Comparison of ENCODE assay signal across 8 cellular contexts in the genomic region with DNA sequence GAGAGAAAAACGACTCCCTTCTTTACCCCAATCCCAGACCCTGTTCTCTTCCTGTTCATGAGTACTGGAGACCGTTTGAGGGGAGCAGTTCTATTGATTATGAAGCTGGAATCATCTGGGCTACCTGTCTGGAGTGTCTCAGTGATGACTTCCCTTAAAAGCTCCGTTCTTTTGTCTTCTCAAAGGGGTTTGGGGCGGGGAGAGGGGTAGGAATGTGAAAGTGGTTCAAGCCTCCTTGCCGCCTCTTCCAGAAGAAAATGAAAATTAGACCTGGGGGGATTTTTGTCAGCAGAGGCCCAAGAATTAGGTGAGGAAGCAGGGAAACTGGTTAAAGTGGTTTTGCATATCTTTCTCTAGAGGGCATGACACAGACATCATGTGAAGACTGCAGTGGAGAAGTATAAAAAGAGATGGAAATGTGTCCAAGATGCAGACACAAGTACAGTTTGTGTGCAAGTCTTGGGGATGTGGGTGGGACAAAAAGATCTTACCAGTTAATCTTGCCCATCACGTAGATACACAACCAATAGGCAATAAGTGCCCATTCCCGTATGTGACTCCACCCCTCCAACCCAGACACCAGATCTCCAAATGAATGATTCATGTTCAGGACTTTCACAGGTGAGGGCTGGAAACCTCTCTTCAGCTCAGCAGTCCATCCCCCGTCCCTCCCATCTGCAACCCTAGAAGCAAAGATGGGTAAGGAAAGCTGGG. TPM values are rescaled to one million over a fixed set of nuclear protein-coding genes. Genes with fewer than 3 reads are reported as not detected.
DNase-seq lines count a peak whose midpoint lies in the region; ATAC-seq and TF ChIP-seq lines count a peak whose summit lies in the region.

No MANE protein-coding gene starts in this region.

- H3K4me3 Mint-ChIP-seq in activated CD8-positive, alpha-beta T cell treated with anti-CD3 and anti-CD28 coated beads, Interleukin-2, amount 10 ng/mL, durations not matched to agents 7 days and 5 days: no peak overlapping the region
- H3K4me3 Mint-ChIP-seq in CD8-positive, alpha-beta memory T cell: peak overlapping the region in 1 of 7 donors; percentile 16

- 2% methylated on average over 8 of the region's 8 CpGs for WGBS in hepatocyte (ENCODE audit: low lambda C conversion rate, missing lambda C conversion rate)

- H3K9me3 ChIP-seq in HUES6 (ENCODE audit: control insufficient read depth, insufficient read depth, low read depth, low read length) (no peaks in the 10 kb centered on the region), hepatocyte (ENCODE audit: low read depth) (no peaks in the 10 kb centered on the region), skeletal muscle tissue (ENCODE audit: control insufficient read depth in 3 of 3, low read length in 3 of 3) (no peaks in the 10 kb centered on the region)
- H3K9me3 ChIP-seq in CD8-positive, alpha-beta memory T cell (ENCODE audit: low read length): no peaks in the 10 kb centered on the region

- no peak for ATAC-seq in activated CD8-positive, alpha-beta T cell treated with anti-CD3 and anti-CD28 coated beads, Interleukin-2, amount 10 ng/mL, durations not matched to agents 7 days and 5 days

- H3K79me2 ChIP-seq in hepatocyte: peaks cover 23% of the 10 kb centered on the region

- POLR2A ChIA-PET in activated CD8-positive, alpha-beta T cell treated with anti-CD3 and anti-CD28 coated beads, Interleukin-2, amount 10 ng/mL, durations not matched to agents 7 days and 5 days (lab: Charles Lee): interaction anchor here (1.2 to 2.2 kb wide), 2 partner anchors 9 to 50 kb away, joined by 10 to 23 read pairs; a partner anchor contains a TSS
- POLR2A ChIA-PET in CD8-positive, alpha-beta memory T cell (lab: Charles Lee): interaction anchor here (0.8 kb wide), 1 partner anchor 9 kb away, joined by 3 read pairs; no protein-coding TSS in a partner anchor

- peak; percentile 83 for DNase-seq in COLO829 (ENCODE audit: low spot score)
- no peak for DNase-seq in activated CD8-positive, alpha-beta T cell treated with anti-CD3 and anti-CD28 coated beads, Interleukin-2, amount 10 ng/mL, durations not matched to agents 7 days and 5 days
- peak; percentile 80 for DNase-seq in hepatocyte (ENCODE audit: low spot score)
- DNase-seq in activated effector memory CD4-positive, alpha-beta T cell treated with anti-CD3 and anti-CD28 coated beads, Interleukin-2, amount 50 U/mL, for 16 hours: no peak
- DNase-seq in CD8-positive, alpha-beta memory T cell: no peak
- no peak for DNase-seq in mesenteric fat pad (ENCODE audit: low spot score)

- peak overlapping the region; percentile 90 for H3K4me2 ChIP-seq in hepatocyte

- peak overlapping the region; percentile 73 for H2AFZ ChIP-seq in hepatocyte

- H3K27me3 ChIP-seq in HUES6 (ENCODE audit: control insufficient read depth, insufficient read depth, low read length): no peaks in the 10 kb centered on the region
- H3K27me3 ChIP-seq in hepatocyte: no peaks in the 10 kb centered on the region
- H3K27me3 ChIP-seq in skeletal muscle tissue (ENCODE audit: control insufficient read depth in 3 of 3, insufficient read depth in 3 of 3, low read length in 3 of 3): no peaks in the 10 kb centered on the region
- no peaks in the 10 kb centered on the region for H3K27me3 ChIP-seq in CD8-positive, alpha-beta memory T cell (ENCODE audit: insufficient read depth, low read length, poor library complexity, severe bottlenecking)

- peaks cover 41% of the 10 kb centered on the region for H3K4me1 ChIP-seq in HUES6 (ENCODE audit: control insufficient read depth, insufficient read depth, low read length)
- peaks cover 28% of the 10 kb centered on the region for H3K4me1 ChIP-seq in hepatocyte (ENCODE audit: insufficient read depth)
- H3K4me1 ChIP-seq in skeletal muscle tissue (ENCODE audit: control insufficient read depth in 3 of 3, insufficient read depth in 3 of 3, low read length in 3 of 3): peaks cover 30 to 51% (median 40%) of the 10 kb centered on the region in 3 donors
- H3K4me1 ChIP-seq in CD8-positive, alpha-beta memory T cell (ENCODE audit: insufficient read depth, low read length): peaks cover 14% of the 10 kb centered on the region

- CTCF ChIA-PET in activated CD8-positive, alpha-beta T cell treated with anti-CD3 and anti-CD28 coated beads, Interleukin-2, amount 10 ng/mL, durations not matched to agents 7 days and 5 days (lab: Charles Lee): interaction anchor here (0.8 to 2.7 kb wide), 4 partner anchors 9 to 61 kb away, joined by 3 to 11 read pairs (median 4); no protein-coding TSS in a partner anchor
- CTCF ChIA-PET in CD8-positive, alpha-beta memory T cell (lab: Charles Lee): no interaction called here

- H3K27ac ChIP-seq in HUES6 (ENCODE audit: low read depth, low read length) (no peak overlapping the region; the same call in 1 of the 2 replicates), hepatocyte (peak overlapping the region; percentile 87), skeletal muscle tissue (ENCODE audit: low read depth, low read length) (peak overlapping the region; percentile 62)
- H3K27ac ChIP-seq in CD8-positive, alpha-beta memory T cell (ENCODE audit: low read depth, low read length): no peak overlapping the region

- no peaks in the 10 kb centered on the region for H3K9me2 ChIP-seq in hepatocyte (replicated peaks; ENCODE audit: insufficient read depth)

- H3K36me3 ChIP-seq in HUES6 (ENCODE audit: control insufficient read depth, insufficient read depth, low read length) (no peaks in the 10 kb centered on the region; the same call in 1 of the 2 replicates), hepatocyte (replicated peaks; ENCODE audit: insufficient read depth, low read depth) (no peaks in the 10 kb centered on the region), skeletal muscle tissue (ENCODE audit: control insufficient read depth in 3 of 3, insufficient read depth in 3 of 3, low read length in 3 of 3) (no peaks in the 10 kb centered on the region)
- H3K36me3 ChIP-seq in CD8-positive, alpha-beta memory T cell (ENCODE audit: insufficient read depth, low read length): no peaks in the 10 kb centered on the region

- peak overlapping the region; percentile 61 for H3K4me3 ChIP-seq in HUES6 (ENCODE audit: low read depth, low read length)
- H3K4me3 ChIP-seq in hepatocyte: peak overlapping the region; percentile 54
- H3K4me3 ChIP-seq in skeletal muscle tissue (ENCODE audit: low read length in 3 of 3): peak overlapping the region; percentile 65 to 85 (median 72)
- H3K4me3 ChIP-seq in CD8-positive, alpha-beta memory T cell (ENCODE audit: low read length): no peak overlapping the region

- no peaks in the 10 kb centered on the region for H3K36me3 Mint-ChIP-seq in activated CD8-positive, alpha-beta T cell treated with anti-CD3 and anti-CD28 coated beads, Interleukin-2, amount 10 ng/mL, durations not matched to agents 7 days and 5 days (ENCODE audit: low read depth)
- peaks cover 0 to under 1% (median 0%) of the 10 kb centered on the region in 3 donors for H3K36me3 Mint-ChIP-seq in CD8-positive, alpha-beta memory T cell

- peaks cover 38% of the 10 kb centered on the region for H3K4me1 Mint-ChIP-seq in activated CD8-positive, alpha-beta T cell treated with anti-CD3 and anti-CD28 coated beads, Interleukin-2, amount 10 ng/mL, durations not matched to agents 7 days and 5 days (ENCODE audit: low read depth)
- peaks cover 14 to 18% (median 17%) of the 10 kb centered on the region in 3 donors for H3K4me1 Mint-ChIP-seq in CD8-positive, alpha-beta memory T cell

- peak overlapping the region; percentile 65 for H3K27ac Mint-ChIP-seq in activated CD8-positive, alpha-beta T cell treated with anti-CD3 and anti-CD28 coated beads, Interleukin-2, amount 10 ng/mL, durations not matched to agents 7 days and 5 days
- peak overlapping the region in 1 of 8 donors; percentile 79 for H3K27ac Mint-ChIP-seq in CD8-positive, alpha-beta memory T cell

- no peaks in the 10 kb centered on the region for H4K20me1 ChIP-seq in hepatocyte (ENCODE audit: insufficient read depth, poor library complexity, severe bottlenecking)

- H3K9me3 Mint-ChIP-seq in activated CD8-positive, alpha-beta T cell treated with anti-CD3 and anti-CD28 coated beads, Interleukin-2, amount 10 ng/mL, durations not matched to agents 7 days and 5 days (ENCODE audit: insufficient read depth): no peaks in the 10 kb centered on the region
- no peaks in the 10 kb centered on the region for H3K9me3 Mint-ChIP-seq in CD8-positive, alpha-beta memory T cell

- H3K9ac ChIP-seq in HUES6 (ENCODE audit: low read length): peak overlapping the region; percentile 35
- peak overlapping the region; percentile 64 to 71 (median 70) for H3K9ac ChIP-seq in skeletal muscle tissue (ENCODE audit: low read depth in 1 of 3, low read length in 3 of 3)

- TF ChIP-seq CTCF in hepatocyte (IDR thresholded peaks at IDR 0.05; ENCODE audit: poor library complexity): peak; percentile 27

- H3K27me3 Mint-ChIP-seq in activated CD8-positive, alpha-beta T cell treated with anti-CD3 and anti-CD28 coated beads, Interleukin-2, amount 10 ng/mL, durations not matched to agents 7 days and 5 days (ENCODE audit: low read depth): no peaks in the 10 kb centered on the region
- peaks cover 3 to 7% of the 10 kb centered on the region in 2 donors for H3K27me3 Mint-ChIP-seq in CD8-positive, alpha-beta memory T cell

RNA-seq across cellular contexts. Expression of a gene that starts 0.5 kb away (rescaled TPM):
- total RNA-seq in activated CD8-positive, alpha-beta T cell treated with anti-CD3 and anti-CD28 coated beads, Interleukin-2, amount 10 ng/mL, durations not matched to agents 7 days and 5 days: 1 to 10 TPM; 1.0 to 1.2 TPM
- total RNA-seq in hepatocyte: 34.8 and 37.0 TPM in 2 replicates
- 34.0 and 40.2 TPM in 2 replicates for polyA plus RNA-seq in hepatocyte
- 6.8 TPM for total RNA-seq in skeletal muscle tissue
- 1 to 10 TPM; 1.6 to 1.9 TPM for total RNA-seq in CD8-positive, alpha-beta memory T cell
- 0.14 TPM for polyA plus RNA-seq in CD8-positive, alpha-beta memory T cell
- total RNA-seq in mesenteric fat pad: 2.2 TPM

RNA-seq across cellular contexts. Expression of a gene that starts 9.5 kb away (rescaled TPM):
- total RNA-seq in activated CD8-positive, alpha-beta T cell treated with anti-CD3 and anti-CD28 coated beads, Interleukin-2, amount 10 ng/mL, durations not matched to agents 7 days and 5 days: 100 to 1,000 TPM; 102 to 106 TPM
- 16.8 and 23.3 TPM in 2 replicates for total RNA-seq in hepatocyte
- 58.6 and 68.0 TPM in 2 replicates for polyA plus RNA-seq in hepatocyte
- total RNA-seq in skeletal muscle tissue: 8.4 TPM
- total RNA-seq in CD8-positive, alpha-beta memory T cell: 100 to 1,000 TPM; 111 to 124 TPM
- 112 TPM for polyA plus RNA-seq in CD8-positive, alpha-beta memory T cell
- 47.9 TPM for total RNA-seq in mesenteric fat pad

RNA-seq across cellular contexts. Expression of a gene that starts 19.5 kb away (rescaled TPM):
- 10 to 100 TPM; 25.4 TPM for total RNA-seq in activated CD8-positive, alpha-beta T cell treated with anti-CD3 and anti-CD28 coated beads, Interleukin-2, amount 10 ng/mL, durations not matched to agents 7 days and 5 days
- total RNA-seq in hepatocyte (4.5 and 5.0 TPM in 2 replicates), skeletal muscle tissue (2.1 TPM), mesenteric fat pad (2.0 TPM)
- 5.5 and 8.9 TPM in 2 replicates for polyA plus RNA-seq in hepatocyte
- total RNA-seq in CD8-positive, alpha-beta memory T cell: 1 to 10 TPM; 5.6 to 6.0 TPM
- polyA plus RNA-seq in CD8-positive, alpha-beta memory T cell: 2.9 TPM

RNA-seq across cellular contexts. Expression of a gene that starts 37.8 kb away (rescaled TPM):
- total RNA-seq in activated CD8-positive, alpha-beta T cell treated with anti-CD3 and anti-CD28 coated beads, Interleukin-2, amount 10 ng/mL, durations not matched to agents 7 days and 5 days: 10 to 100 TPM; 20.8 to 24.5 TPM
- total RNA-seq in hepatocyte (8.5 and 16.1 TPM in 2 replicates), skeletal muscle tissue (6.3 TPM), mesenteric fat pad (16.1 TPM)
- 19.0 and 20.6 TPM in 2 replicates for polyA plus RNA-seq in hepatocyte
- total RNA-seq in CD8-positive, alpha-beta memory T cell: 10 to 100 TPM; 27.3 to 28.4 TPM
- polyA plus RNA-seq in CD8-positive, alpha-beta memory T cell: 31.6 TPM

Comparison
In these comparisons a context has a peak if more than half of its experiments do, and no peak if none do; other contexts are left out.
1. DNase-seq: peak in COLO829 (single experiment) and hepatocyte (single experiment); none in activated CD8-positive, alpha-beta T cell treated with anti-CD3 and anti-CD28 coated beads, Interleukin-2, amount 10 ng/mL, durations not matched to agents 7 days and 5 days (single experiment), activated effector memory CD4-positive, alpha-beta T cell treated with anti-CD3 and anti-CD28 coated beads, Interleukin-2, amount 50 U/mL, for 16 hours (single experiment), CD8-positive, alpha-beta memory T cell (0 of 5) and mesenteric fat pad (single experiment).
2. H3K27ac ChIP-seq: peak in hepatocyte (single experiment) and skeletal muscle tissue (single experiment); none in HUES6 (single experiment) and CD8-positive, alpha-beta memory T cell (single experiment).